In genomic region chr20:49610701-49611538, GRCh38 we compare ENCODE assay signal across 7 cellular contexts. TPM values are rescaled to one million over a fixed set of nuclear protein-coding genes. Genes with fewer than 3 reads are reported as not detected.
A peak's percentile ranks its signal among the peaks of the same experiment; 100 is the strongest.
DNase-seq lines count a peak whose midpoint lies in the region; ATAC-seq and TF ChIP-seq lines count a peak whose summit lies in the region.

No MANE protein-coding gene starts in this region.

- WGBS in mesodermal cell (ENCODE audit: insufficient coverage in 2 of 2), 2 experiments = 17 to 18% methylated on average over 41 to 47 of the region's 48 CpGs

- peak overlapping the region; percentile 22 for H3K4me3 ChIP-seq in mesodermal cell (ENCODE audit: extremely low read depth, insufficient read depth, low read length, poor library complexity, severe bottlenecking)

- peak; percentile 83 for DNase-seq in NCI-H82 (lab: John Stamatoyannopoulos, UW)
- DNase-seq in activated CD4-positive, alpha-beta T cell treated with anti-CD3 and anti-CD28 coated beads, Interleukin-2, amount 50 U/mL, for 48 hours = peak; percentile 83 to 87
- DNase-seq in effector CD4-positive, alpha-beta T cell = peak; percentile 58
- peak; percentile 69 to 70 for DNase-seq in stimulated activated CD8-positive, alpha-beta memory T cell treated with anti-CD3 and anti-CD28 coated beads, Interleukin-2, amount 100 ng/mL, for 48 hours (ENCODE audit: low read depth in 2 of 2)

- H3K4me1 ChIP-seq in mesodermal cell (ENCODE audit: control insufficient read depth, insufficient read depth, low read length, poor library complexity, severe bottlenecking) = peaks cover 2% of the 10 kb centered on the region

- H3K27ac ChIP-seq in mesodermal cell (ENCODE audit: low read depth, low read length, severe bottlenecking) = no peak overlapping the region

- peak; percentile 61 for ATAC-seq in HG03135 (IDR thresholded peaks at IDR 0.05; ENCODE audit: unreplicated experiment)

- peak; percentile 100 for TF ChIP-seq CTCF in GM12874 (IDR thresholded peaks at IDR 0.05; ENCODE audit: insufficient read depth, low read depth, low read length)

- H3K9me3 ChIP-seq in mesodermal cell (ENCODE audit: control insufficient read depth, low read length) = no peaks in the 10 kb centered on the region

- H3K36me3 ChIP-seq in mesodermal cell (ENCODE audit: control insufficient read depth, insufficient read depth, low read length) = no peaks in the 10 kb centered on the region

RNA-seq across cellular contexts. Expression of gene PTGIS, which starts 43.0 kb away (rescaled TPM):
- 10.0 TPM for polyA plus RNA-seq in mesodermal cell (2013, experiment 1 of 2)
- polyA plus RNA-seq in mesodermal cell (2013, experiment 2 of 2) = 9.5 TPM
